In the genomic region with DNA sequence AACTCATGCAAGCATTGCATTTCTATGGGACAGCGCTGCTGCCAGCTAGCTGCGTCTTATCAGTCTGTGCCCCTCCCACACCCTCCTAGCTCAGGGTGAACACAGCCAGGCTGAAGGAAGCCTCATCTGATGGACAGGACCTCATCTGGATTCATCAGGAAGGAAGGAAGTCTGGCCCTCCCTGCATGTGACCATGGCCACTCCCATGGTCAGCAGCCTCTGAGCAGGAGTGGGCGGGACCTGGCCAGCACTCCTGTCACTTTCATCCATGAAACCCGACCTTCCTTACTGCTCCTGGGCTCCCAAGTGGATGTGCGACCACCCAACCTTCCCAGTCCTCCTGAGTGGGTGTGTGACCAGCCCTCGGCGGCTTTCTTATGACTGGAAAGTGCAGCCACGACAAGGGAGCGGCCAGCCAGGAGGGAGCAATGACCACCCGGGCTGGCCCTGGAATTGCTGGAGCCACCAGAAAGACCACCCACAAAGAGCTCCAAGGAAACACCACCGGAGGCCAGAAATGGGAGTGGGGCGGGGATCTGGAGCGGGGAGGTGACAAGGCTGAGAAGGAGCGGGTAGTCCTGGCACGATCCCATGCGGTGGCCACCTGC, we compare ENCODE assay signal across 13 cellular contexts.
A peak's percentile ranks its signal among the peaks of the same experiment; 100 is the strongest.
DNase-seq lines count a peak whose midpoint lies in the region; ATAC-seq, FAIRE-seq and TF ChIP-seq lines count a peak whose summit lies in the region.
"Had no signal": no experiment of that assay in that cellular context is flagged by ENCODE, and none has a peak within 500 bp of the region (broad histone marks: within the 10 kb centered on the region; RNA-seq: fewer than 3 reads in every experiment).

No MANE protein-coding gene starts in this region.

- no peaks in the 10 kb centered on the region for H3K36me3 ChIP-seq in endodermal cell (ENCODE audit: control insufficient read depth, insufficient read depth, low read length)
- H3K36me3 ChIP-seq in left lung = no peaks in the 10 kb centered on the region
- no peaks in the 10 kb centered on the region for H3K36me3 ChIP-seq in gastrocnemius medialis
- H3K36me3 ChIP-seq in HAP-1 (replicated peaks) = no peaks in the 10 kb centered on the region

- H3K36me3 Mint-ChIP-seq in endodermal cell (ENCODE audit: low read depth) = no peaks in the 10 kb centered on the region
- H3K36me3 Mint-ChIP-seq: activated naive CD8-positive, alpha-beta T cell; stimulated activated effector memory CD8-positive, alpha-beta T cell treated with anti-CD3 and anti-CD28 coated beads, Interleukin-12 subunit alpha, Interleukin-12 subunit beta, amount 100 ng/mL, for 72 hours had no signal

- DNase-seq in HTR-8/SVneo (ENCODE audit: insufficient read length, low spot score) (peak; percentile 21), endodermal cell (peak; percentile 61), left lung (peak in 1 of 2 donors; percentile 68), gastrocnemius medialis (peak in 1 of 2 donors; percentile 38), NCI-H345 (lab: John Stamatoyannopoulos, UW) (no peak), GOT3 (lab: John Stamatoyannopoulos, UW) (no peak), HAP-1 (ENCODE audit: low spot score in 2 of 2) (no peak)
- DNase-seq: NCI-H2171, T-helper 2 cell had no signal

- H3K27ac Mint-ChIP-seq in endodermal cell = no peak overlapping the region
- H3K27ac Mint-ChIP-seq: activated naive CD8-positive, alpha-beta T cell; stimulated activated effector memory CD8-positive, alpha-beta T cell treated with anti-CD3 and anti-CD28 coated beads, Interleukin-12 subunit alpha, Interleukin-12 subunit beta, amount 100 ng/mL, for 72 hours had no signal

- H3K27me3 Mint-ChIP-seq in endodermal cell (ENCODE audit: insufficient read depth) = peaks cover 7% of the 10 kb centered on the region

- H3K27ac ChIP-seq in endodermal cell (ENCODE audit: low read depth, low read length) (no peak overlapping the region), left lung (peak overlapping the region; percentile 17 to 35), gastrocnemius medialis (peak overlapping the region in 2 of 4 donors; percentile 27 to 77)
- H3K27ac ChIP-seq: parathyroid adenoma had no signal

- no peak for TF ChIP-seq POLR2A in gastrocnemius medialis (IDR thresholded peaks at IDR 0.05)

- no peak overlapping the region for H3K9ac ChIP-seq in endodermal cell (ENCODE audit: extremely low read depth, low read length, poor library complexity, severe bottlenecking)
- H3K9ac ChIP-seq: parathyroid adenoma had no signal

- no peaks in the 10 kb centered on the region for H3K4me1 Mint-ChIP-seq in endodermal cell
- H3K4me1 Mint-ChIP-seq: stimulated activated effector memory CD8-positive, alpha-beta T cell treated with anti-CD3 and anti-CD28 coated beads, Interleukin-12 subunit alpha, Interleukin-12 subunit beta, amount 100 ng/mL, for 72 hours had no signal

- TF ChIP-seq CTCF in endodermal cell (conservative IDR thresholded peaks at IDR 0.05) (no peak), left lung (IDR thresholded peaks at IDR 0.05) (no peak), gastrocnemius medialis (IDR thresholded peaks at IDR 0.05 in 4 of 5, conservative IDR thresholded peaks at IDR 0.05 in 1 of 5) (no peak)

- in situ Hi-C loops in gastrocnemius medialis (cut with MboI; ENCODE audit: low sequenced_read_pairs in 4 of 4) = no loop called here
- in situ Hi-C loops in HAP-1 (cut with MboI; ENCODE audit: low sequenced_read_pairs) = no loop called here

- H3K4me3 ChIP-seq in endodermal cell (ENCODE audit: low read length) (no peak overlapping the region), left lung (no peak overlapping the region), gastrocnemius medialis (no peak overlapping the region), HAP-1 (no peak overlapping the region)

- no peaks in the 10 kb centered on the region for H3K9me3 Mint-ChIP-seq in endodermal cell

- no peaks in the 10 kb centered on the region for H3K27me3 ChIP-seq in endodermal cell (ENCODE audit: control insufficient read depth, insufficient read depth, low read length, poor library complexity, severe bottlenecking)
- no peaks in the 10 kb centered on the region for H3K27me3 ChIP-seq in left lung
- no peaks in the 10 kb centered on the region for H3K27me3 ChIP-seq in gastrocnemius medialis
- H3K27me3 ChIP-seq in HAP-1 (ENCODE audit: low read depth) = no peaks in the 10 kb centered on the region

- H3K4me3 Mint-ChIP-seq in endodermal cell = no peak overlapping the region
- H3K4me3 Mint-ChIP-seq: activated naive CD8-positive, alpha-beta T cell; stimulated activated effector memory CD8-positive, alpha-beta T cell treated with anti-CD3 and anti-CD28 coated beads, Interleukin-12 subunit alpha, Interleukin-12 subunit beta, amount 100 ng/mL, for 72 hours had no signal

- peak; percentile 83 for ATAC-seq in left lung
- ATAC-seq in gastrocnemius medialis = peak; percentile 45 to 55
- ATAC-seq in GM19397 (IDR thresholded peaks at IDR 0.05; ENCODE audit: unreplicated experiment) = no peak
- ATAC-seq: stimulated activated effector memory CD8-positive, alpha-beta T cell treated with anti-CD3 and anti-CD28 coated beads, Interleukin-12 subunit alpha, Interleukin-12 subunit beta, amount 100 ng/mL, for 72 hours had no signal

- 91 to 92% methylated on average over 5 to 16 of the region's 16 CpGs for WGBS in endodermal cell (ENCODE audit: insufficient coverage in 1 of 2, insufficient read length in 1 of 2), 2 experiments

- intact Hi-C loops in left lung (cut with DNase I) (no loop called here), gastrocnemius medialis (cut with DNase I; ENCODE audit: low total_unique reads) (no loop called here)

- no peaks in the 10 kb centered on the region for H3K9me3 ChIP-seq in endodermal cell (ENCODE audit: control insufficient read depth, low read length)
- H3K9me3 ChIP-seq in left lung = no peaks in the 10 kb centered on the region
- H3K9me3 ChIP-seq in gastrocnemius medialis = no peaks in the 10 kb centered on the region
- no peaks in the 10 kb centered on the region for H3K9me3 ChIP-seq in HAP-1

- no peak for FAIRE-seq in HTR-8/SVneo (lab: Jason Lieb, UNC)

- no peaks in the 10 kb centered on the region for H3K4me1 ChIP-seq in endodermal cell (ENCODE audit: control insufficient read depth, insufficient read depth, low read length)
- peaks cover 0 to 9% of the 10 kb centered on the region in 2 donors for H3K4me1 ChIP-seq in left lung
- peaks cover 18 to 24% of the 10 kb centered on the region in 2 donors for H3K4me1 ChIP-seq in gastrocnemius medialis
- H3K4me1 ChIP-seq in HAP-1 = no peaks in the 10 kb centered on the region
- H3K4me1 ChIP-seq: parathyroid adenoma had no signal

Comparison
In these comparisons a context has a peak if more than half of its experiments do, and no peak if none do; other contexts are left out.
1. DNase-seq: peak in HTR-8/SVneo (single experiment) and endodermal cell (single experiment); none in NCI-H345 (single experiment), GOT3 (single experiment) and HAP-1 (0 of 2).